In genomic region chr19:2462635-2463421, GRCh38 we compare ENCODE assay signal across 8 cellular contexts. TPM values are rescaled to one million over a fixed set of nuclear protein-coding genes. Genes with fewer than 3 reads are reported as not detected.
DNase-seq lines count a peak whose midpoint lies in the region; ATAC-seq lines count a peak whose summit lies in the region.

No MANE protein-coding gene starts in this region.

- no peak overlapping the region for H3K9ac ChIP-seq in trophoblast cell (ENCODE audit: low read length)

- ATAC-seq in left ventricle myocardium superior: peak; percentile 79
- no peak for ATAC-seq in HG03196 (IDR thresholded peaks at IDR 0.05; ENCODE audit: unreplicated experiment)

- peak overlapping the region; percentile 83 for H3K4ac ChIP-seq in trophoblast cell (ENCODE audit: low read depth, low read length)

- WGBS in trophoblast cell (ENCODE audit: extremely low coverage, insufficient coverage, insufficient read length): no CpG with 5 or more reads among the region's 46 CpGs

- peaks cover 6% of the 10 kb centered on the region for H3K79me2 ChIP-seq in trophoblast cell (ENCODE audit: control insufficient read depth, insufficient read depth, low read length, poor library complexity)

- peak overlapping the region; percentile 84 for H3K18ac ChIP-seq in trophoblast cell (ENCODE audit: low read length)

- H3K27ac ChIP-seq in trophoblast cell (ENCODE audit: low read depth, low read length): peak overlapping the region; percentile 64

- no peak overlapping the region for H2AK5ac ChIP-seq in trophoblast cell (ENCODE audit: low read length)

- DNase-seq in DMS 273 treated with DMSO at 0.1 percent for 48 hours (lab: John Stamatoyannopoulos, UW) (peak; percentile 82), NCI-H1092 treated with DMSO at 0.1 percent for 48 hours (lab: John Stamatoyannopoulos, UW) (peak; percentile 65), amygdala (lab: John Stamatoyannopoulos, UW) (peak in 53 of 56 donors; percentile 19 to 88 (median 70)), left ventricle myocardium superior (peak; percentile 91), trophoblast cell (peak; percentile 53 to 60), activated gamma-delta T cell treated with Interleukin-2 at 50 U/mL for 16 hours (no peak)
- DNase-seq in activated CD4-positive, alpha-beta T cell treated with anti-CD3 and anti-CD28 coated beads, Interleukin-2, amount 50 U/mL, for 1 hour: no peak

- intact Hi-C loops in left ventricle myocardium superior (cut with micrococcal nuclease): no loop called here

- peak overlapping the region; percentile 95 for H4K8ac ChIP-seq in trophoblast cell (ENCODE audit: low read depth, low read length)

- peaks cover 12% of the 10 kb centered on the region for H3K79me1 ChIP-seq in trophoblast cell (ENCODE audit: low read length)

- H3K23ac ChIP-seq in trophoblast cell (ENCODE audit: low read length): no peak overlapping the region

- peak overlapping the region; percentile 94 for H2BK5ac ChIP-seq in trophoblast cell (ENCODE audit: low read depth, low read length, poor library complexity)

- peak overlapping the region; percentile 63 for H3K4me3 ChIP-seq in trophoblast cell (ENCODE audit: low read depth, low read length)

- no peaks in the 10 kb centered on the region for H3K9me3 ChIP-seq in trophoblast cell (ENCODE audit: insufficient read depth, low read depth, low read length)

- no peaks in the 10 kb centered on the region for H3K27me3 ChIP-seq in trophoblast cell (ENCODE audit: insufficient read depth, low read length)

- no peaks in the 10 kb centered on the region for H3K36me3 ChIP-seq in trophoblast cell (ENCODE audit: control insufficient read depth in 1 of 2, insufficient read depth in 2 of 2, low read length in 2 of 2)

- H3K14ac ChIP-seq in trophoblast cell (ENCODE audit: low read length): peak overlapping the region; percentile 87

- H4K12ac ChIP-seq in trophoblast cell (ENCODE audit: low read depth, low read length): peak overlapping the region; percentile 98

- H2BK120ac ChIP-seq in trophoblast cell (ENCODE audit: insufficient read depth, low read length, poor library complexity): peak overlapping the region; percentile 99

- peak overlapping the region; percentile 96 for H4K91ac ChIP-seq in trophoblast cell (ENCODE audit: low read depth, low read length)

- peak overlapping the region; percentile 92 for H2AFZ ChIP-seq in trophoblast cell (ENCODE audit: insufficient read depth, low read length, poor library complexity)

- peak overlapping the region; percentile 5 for H2BK12ac ChIP-seq in trophoblast cell (ENCODE audit: low read length)

- H3K4me1 ChIP-seq in trophoblast cell (ENCODE audit: control insufficient read depth in 1 of 2, insufficient read depth in 2 of 2, low read length in 2 of 2): peaks cover 0 to 3% of the 10 kb centered on the region in 2 experiments

- peak overlapping the region; percentile 76 for H3K4me2 ChIP-seq in trophoblast cell (ENCODE audit: low read length)

RNA-seq across cellular contexts. Expression of gene LMNB2, which starts 6.1 kb away (rescaled TPM):
- 17.7 TPM for total RNA-seq in left ventricle myocardium superior
- 103 and 105 TPM in 2 replicates for polyA plus RNA-seq in trophoblast cell (2013)

RNA-seq across cellular contexts. Expression of gene GADD45B, which starts 13.1 kb away (rescaled TPM):
- total RNA-seq in left ventricle myocardium superior: 42.3 TPM
- polyA plus RNA-seq in trophoblast cell (2013): 89.4 and 93.2 TPM in 2 replicates

RNA-seq across cellular contexts. Expression of gene TIMM13, which starts 35.4 kb away (rescaled TPM):
- total RNA-seq in left ventricle myocardium superior: 84.1 TPM
- polyA plus RNA-seq in trophoblast cell (2013): 79.5 and 82.1 TPM in 2 replicates

Comparison
In these comparisons a context has a peak if more than half of its experiments do, and no peak if none do; other contexts are left out.
1. DNase-seq: peak in DMS 273 treated with DMSO at 0.1 percent for 48 hours (single experiment), NCI-H1092 treated with DMSO at 0.1 percent for 48 hours (single experiment), amygdala (53 of 56), left ventricle myocardium superior (single experiment) and trophoblast cell (2 of 2); none in activated gamma-delta T cell treated with Interleukin-2 at 50 U/mL for 16 hours (single experiment) and activated CD4-positive, alpha-beta T cell treated with anti-CD3 and anti-CD28 coated beads, Interleukin-2, amount 50 U/mL, for 1 hour (single experiment).